In the genomic region with DNA sequence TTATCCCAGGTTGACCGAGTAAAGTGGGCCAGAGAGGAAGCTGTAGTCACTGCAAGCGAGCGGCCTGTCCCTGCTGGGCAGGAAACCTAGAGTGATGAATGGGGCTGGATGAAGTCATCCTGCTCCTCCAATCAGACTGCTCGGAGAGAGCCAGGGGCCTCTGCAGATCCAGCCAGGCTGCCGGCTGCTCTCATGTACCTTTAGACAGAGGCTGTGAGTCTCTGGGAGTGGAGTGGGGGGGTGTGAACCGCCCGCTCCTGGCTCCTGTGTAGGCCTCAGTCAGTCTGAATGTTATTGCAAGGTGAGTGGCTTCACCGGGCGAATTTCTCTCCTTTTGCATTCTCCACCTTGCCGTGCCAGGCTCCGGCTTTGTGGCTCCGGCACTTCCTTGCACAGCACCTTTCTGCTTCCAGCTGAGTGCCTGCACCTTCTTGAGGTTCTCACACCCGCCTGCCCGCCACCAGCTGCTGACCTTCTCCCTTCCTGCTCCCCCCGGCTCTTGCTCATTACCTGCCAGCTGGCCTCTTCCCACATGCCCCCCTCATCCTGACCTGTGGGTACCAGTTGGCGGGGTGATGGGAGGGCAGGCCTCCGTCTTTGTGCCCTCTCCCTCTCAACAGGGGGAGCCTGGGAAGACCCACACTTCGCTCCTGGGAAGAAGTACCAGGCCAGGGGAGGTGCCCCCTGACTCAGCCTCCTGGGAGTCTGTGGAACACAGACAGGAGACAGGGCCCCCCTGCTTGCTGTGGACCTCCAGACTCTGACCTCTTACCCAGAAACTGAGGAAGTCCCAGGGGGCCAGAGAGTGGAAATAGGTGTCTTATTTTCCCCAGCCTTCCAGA, we compare ENCODE assay signal across 8 cellular contexts.
DNase-seq lines count a peak whose midpoint lies in the region; ATAC-seq, FAIRE-seq and TF ChIP-seq lines count a peak whose summit lies in the region.

No MANE protein-coding gene starts in this region.

- TF ChIP-seq RAD21 in HepG2 (CRISPR knock-in tag; IDR thresholded peaks at IDR 0.05) = no peak

- H4K20me1 ChIP-seq in HepG2 (ENCODE audit: insufficient read depth, low read length) = no peaks in the 10 kb centered on the region

- intact Hi-C loops in HepG2 (cut with micrococcal nuclease; ENCODE audit: unreplicated experiment) = no loop called here
- intact Hi-C loops in vagina (cut with DNase I) = no loop called here

- H3K9me3 ChIP-seq in HepG2 (ENCODE audit: low read length) (no peaks in the 10 kb centered on the region), vagina (no peaks in the 10 kb centered on the region)

- TF ChIP-seq CTCF in cardiac fibroblast (IDR thresholded peaks at IDR 0.05; ENCODE audit: low read depth, low read length) (no peak), HepG2 (CRISPR knock-in tag; IDR thresholded peaks at IDR 0.05) (no peak), vagina (IDR thresholded peaks at IDR 0.05) (no peak)

- H3K4me1 ChIP-seq in HepG2 (ENCODE audit: insufficient read depth, low read length) (no peaks in the 10 kb centered on the region), vagina (no peaks in the 10 kb centered on the region)

- FAIRE-seq in HepG2 (lab: Jason Lieb, UNC) = no peak

- POLR2A ChIA-PET in HepG2 (lab: Yijun Ruan, JAX) = no interaction called here

- BruUV-seq in HepG2 (replicated peaks; lab: Mats Ljungman, UMichigan) = no TSS peak

- ATAC-seq in HepG2 = peak; percentile 33
- ATAC-seq in HG03565 (IDR thresholded peaks at IDR 0.05; ENCODE audit: unreplicated experiment) = no peak
- ATAC-seq in GM21717 (IDR thresholded peaks at IDR 0.05; ENCODE audit: unreplicated experiment) = no peak

- 18% methylated on average over 8 of the region's 18 CpGs for WGBS in HepG2 (ENCODE audit: low lambda C conversion rate)

- no peaks in the 10 kb centered on the region for H3K36me3 ChIP-seq in HepG2 (replicated peaks in 1 of 2; ENCODE audit: control insufficient read depth in 1 of 2, insufficient read depth in 2 of 2, low read length in 2 of 2)
- no peaks in the 10 kb centered on the region for H3K36me3 ChIP-seq in vagina

- CTCF ChIA-PET in HepG2 (lab: Yijun Ruan, JAX; ENCODE audit: low intra/inter-chr PET ratio, low total read pairs) = no interaction called here

- TF ChIP-seq POLR2A in HepG2 (IDR thresholded peaks at IDR 0.05; ENCODE audit: insufficient read depth in 1 of 2, low read depth in 2 of 2, low read length in 2 of 2) (no peak), vagina (IDR thresholded peaks at IDR 0.05) (no peak)

- no peak overlapping the region for H3K9ac ChIP-seq in HepG2 (ENCODE audit: insufficient read depth, low read depth, low read length)

- H3K4me2 ChIP-seq in HepG2 (ENCODE audit: low read depth, low read length) = no peak overlapping the region

- H3K27ac ChIP-seq in HepG2 (ENCODE audit: extremely low read length, insufficient read depth, low read length) (no peak overlapping the region), vagina (no peak overlapping the region)

- H3K27me3 ChIP-seq in HepG2 (ENCODE audit: control insufficient read depth in 1 of 2, insufficient read depth in 2 of 2, low read length in 2 of 2) (no peaks in the 10 kb centered on the region; a peak in 1 of 5 replicates), vagina (no peaks in the 10 kb centered on the region)

- H3K4me3 ChIP-seq in cardiac fibroblast (replicated peaks in 1 of 2; ENCODE audit: low read depth in 2 of 2, low read length in 2 of 2) (no peak overlapping the region), HepG2 (replicated peaks in 1 of 3; ENCODE audit: insufficient read depth in 1 of 3, low read depth in 2 of 3, low read length in 3 of 3) (no peak overlapping the region), vagina (no peak overlapping the region)

- in situ Hi-C loops in HepG2 (cut with HindIII; ENCODE audit: extremely low pct_ligation_motif_present, low pct_unique_long_range_greater_than_20kb) = no loop called here

- DNase-seq in AG20443 (ENCODE audit: low spot score) (peak; percentile 82), NCI-H2107 (lab: John Stamatoyannopoulos, UW) (peak; percentile 47), cardiac fibroblast (ENCODE audit: low read depth in 2 of 2) (peak; percentile 66 to 78), HepG2 (ENCODE audit: low spot score) (no peak), vagina (ENCODE audit: extremely low spot score in 2 of 2) (no peak), HCEC 1CT (no peak)

- no peak overlapping the region for H2AFZ ChIP-seq in HepG2 (ENCODE audit: low read length)

- TF ChIP-seq EP300 in HepG2 (IDR thresholded peaks at IDR 0.05; ENCODE audit: low read depth in 2 of 2, low read length in 2 of 2) (no peak), HepG2 (CRISPR knock-in tag; IDR thresholded peaks at IDR 0.05; ENCODE audit: borderline replicate concordance) (no peak)

- H3K79me2 ChIP-seq in HepG2 (ENCODE audit: insufficient read depth, low read length) = no peaks in the 10 kb centered on the region

TF ChIP-seq in HepG2, 621 proteins besides CTCF, POLR2A, EP300 and RAD21:
- TF ChIP-seq CC2D1A (CRISPR knock-in tag; IDR thresholded peaks at IDR 0.05) = no peak
- TF ChIP-seq CEBPB (IDR thresholded peaks at IDR 0.05; ENCODE audit: borderline replicate concordance, low read depth, low read length) = no peak
- TF ChIP-seq ZNF33A (CRISPR knock-in tag; IDR thresholded peaks at IDR 0.05; ENCODE audit: borderline replicate concordance) = no peak
- no peak for TF ChIP-seq HNF4G (IDR thresholded peaks at IDR 0.05; ENCODE audit: borderline replicate concordance, low read depth, low read length)
- no peak for TF ChIP-seq HNF4G (CRISPR knock-in tag; IDR thresholded peaks at IDR 0.05; ENCODE audit: borderline replicate concordance, low read depth)
- no peak for TF ChIP-seq ZFP36L1 (CRISPR knock-in tag; IDR thresholded peaks at IDR 0.05)
- no peak for TF ChIP-seq KLF6 (CRISPR knock-in tag; IDR thresholded peaks at IDR 0.05)
- TF ChIP-seq, protein P1, sequence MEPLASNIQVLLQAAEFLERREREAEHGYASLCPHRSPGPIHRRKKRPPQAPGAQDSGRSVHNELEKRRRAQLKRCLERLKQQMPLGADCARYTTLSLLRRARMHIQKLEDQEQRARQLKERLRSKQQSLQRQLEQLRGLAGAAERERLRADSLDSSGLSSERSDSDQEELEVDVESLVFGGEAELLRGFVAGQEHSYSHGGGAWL (CRISPR knock-in tag; IDR thresholded peaks at IDR 0.05) = no peak
- no peak for TF ChIP-seq ZBTB7A (CRISPR knock-in tag; IDR thresholded peaks at IDR 0.05)
- TF ChIP-seq ZNF143 (CRISPR knock-in tag; IDR thresholded peaks at IDR 0.05) = no peak
- TF ChIP-seq HOXA3 (CRISPR knock-in tag; IDR thresholded peaks at IDR 0.05) = no peak
- TF ChIP-seq, protein P2, sequence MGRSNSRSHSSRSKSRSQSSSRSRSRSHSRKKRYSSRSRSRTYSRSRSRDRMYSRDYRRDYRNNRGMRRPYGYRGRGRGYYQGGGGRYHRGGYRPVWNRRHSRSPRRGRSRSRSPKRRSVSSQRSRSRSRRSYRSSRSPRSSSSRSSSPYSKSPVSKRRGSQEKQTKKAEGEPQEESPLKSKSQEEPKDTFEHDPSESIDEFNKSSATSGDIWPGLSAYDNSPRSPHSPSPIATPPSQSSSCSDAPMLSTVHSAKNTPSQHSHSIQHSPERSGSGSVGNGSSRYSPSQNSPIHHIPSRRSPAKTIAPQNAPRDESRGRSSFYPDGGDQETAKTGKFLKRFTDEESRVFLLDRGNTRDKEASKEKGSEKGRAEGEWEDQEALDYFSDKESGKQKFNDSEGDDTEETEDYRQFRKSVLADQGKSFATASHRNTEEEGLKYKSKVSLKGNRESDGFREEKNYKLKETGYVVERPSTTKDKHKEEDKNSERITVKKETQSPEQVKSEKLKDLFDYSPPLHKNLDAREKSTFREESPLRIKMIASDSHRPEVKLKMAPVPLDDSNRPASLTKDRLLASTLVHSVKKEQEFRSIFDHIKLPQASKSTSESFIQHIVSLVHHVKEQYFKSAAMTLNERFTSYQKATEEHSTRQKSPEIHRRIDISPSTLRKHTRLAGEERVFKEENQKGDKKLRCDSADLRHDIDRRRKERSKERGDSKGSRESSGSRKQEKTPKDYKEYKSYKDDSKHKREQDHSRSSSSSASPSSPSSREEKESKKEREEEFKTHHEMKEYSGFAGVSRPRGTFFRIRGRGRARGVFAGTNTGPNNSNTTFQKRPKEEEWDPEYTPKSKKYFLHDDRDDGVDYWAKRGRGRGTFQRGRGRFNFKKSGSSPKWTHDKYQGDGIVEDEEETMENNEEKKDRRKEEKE (IDR thresholded peaks at IDR 0.05) = no peak
- no peak for TF ChIP-seq YY1 (IDR thresholded peaks at IDR 0.05; ENCODE audit: insufficient read depth, insufficient replicate concordance, low read depth, low read length)
- TF ChIP-seq, protein P3, sequence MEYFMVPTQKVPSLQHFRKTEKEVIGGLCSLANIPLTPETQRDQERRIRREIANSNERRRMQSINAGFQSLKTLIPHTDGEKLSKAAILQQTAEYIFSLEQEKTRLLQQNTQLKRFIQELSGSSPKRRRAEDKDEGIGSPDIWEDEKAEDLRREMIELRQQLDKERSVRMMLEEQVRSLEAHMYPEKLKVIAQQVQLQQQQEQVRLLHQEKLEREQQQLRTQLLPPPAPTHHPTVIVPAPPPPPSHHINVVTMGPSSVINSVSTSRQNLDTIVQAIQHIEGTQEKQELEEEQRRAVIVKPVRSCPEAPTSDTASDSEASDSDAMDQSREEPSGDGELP (IDR thresholded peaks at IDR 0.05; ENCODE audit: borderline replicate concordance, low read depth) = no peak
- TF ChIP-seq, protein P4, sequence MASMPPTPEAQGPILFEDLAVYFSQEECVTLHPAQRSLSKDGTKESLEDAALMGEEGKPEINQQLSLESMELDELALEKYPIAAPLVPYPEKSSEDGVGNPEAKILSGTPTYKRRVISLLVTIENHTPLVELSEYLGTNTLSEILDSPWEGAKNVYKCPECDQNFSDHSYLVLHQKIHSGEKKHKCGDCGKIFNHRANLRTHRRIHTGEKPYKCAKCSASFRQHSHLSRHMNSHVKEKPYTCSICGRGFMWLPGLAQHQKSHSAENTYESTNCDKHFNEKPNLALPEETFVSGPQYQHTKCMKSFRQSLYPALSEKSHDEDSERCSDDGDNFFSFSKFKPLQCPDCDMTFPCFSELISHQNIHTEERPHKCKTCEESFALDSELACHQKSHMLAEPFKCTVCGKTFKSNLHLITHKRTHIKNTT (CRISPR knock-in tag; IDR thresholded peaks at IDR 0.05) = no peak
- no peak for TF ChIP-seq CHD4 (IDR thresholded peaks at IDR 0.05; ENCODE audit: borderline replicate concordance, low read length)
- no peak for TF ChIP-seq IKZF1 (IDR thresholded peaks at IDR 0.05)

Comparison
In these comparisons a context has a peak if more than half of its experiments do, and no peak if none do; other contexts are left out.
1. DNase-seq: peak in AG20443 (single experiment), NCI-H2107 (single experiment) and cardiac fibroblast (2 of 2); none in HepG2 (single experiment), vagina (0 of 2) and HCEC 1CT (single experiment).